40 cellular contexts compared by ENCODE assay signal in genomic region chr4:6294705-6295421, GRCh38.
"Had no signal": no experiment of that assay in that cellular context is flagged by ENCODE, and none has a peak within 500 bp of the region (broad histone marks: within the 10 kb centered on the region; RNA-seq: fewer than 3 reads in every experiment).

No MANE protein-coding gene starts in this region.

- H3K4me3 ChIP-seq: adrenal gland, breast epithelium, cardiac muscle cell, coronary artery, dorsolateral prefrontal cortex, esophagus muscularis mucosa, gastrocnemius medialis, heart left ventricle had no signal

- H3K27me3 ChIP-seq: adrenal gland, breast epithelium, cardiac muscle cell, dorsolateral prefrontal cortex, esophagus muscularis mucosa, foreskin keratinocyte, gastrocnemius medialis, heart left ventricle had no signal

- H3K9me3 Mint-ChIP-seq: activated B cell treated with CpG ODN at 0.5 μM for 24 hours; activated CD8-positive, alpha-beta T cell treated with anti-CD3 and anti-CD28 coated beads for 36 hours; activated naive CD4-positive, alpha-beta T cell treated with anti-CD3 and anti-CD28 coated beads for 36 hours; activated naive CD4-positive, alpha-beta T cell treated with anti-CD3 and anti-CD28 coated beads, Interleukin-2, amount 50 U/mL, for 24 hours; activated naive CD8-positive, alpha-beta T cell treated with anti-CD3 and anti-CD28 coated beads for 36 hours; activated naive CD8-positive, alpha-beta T cell treated with anti-CD3 and anti-CD28 coated beads, Interleukin-2, amount 50 U/mL, for 24 hours; activated T-helper 1 cell treated with anti-CD3 and anti-CD28 coated beads, Interleukin-12 subunit alpha, Interleukin-12 subunit beta, Interleukin-2, Interleukin-4 antibody, amounts not matched to agents 30 ng/mL and 10 ng/mL and 1 ng/mL, durations not matched to agents 14 hours and 24 hours and 36 hours; activated T-helper 2 cell treated with anti-CD3 and anti-CD28 coated beads, Interferon-gamma antibody, Interleukin-2, Interleukin-4, amounts not matched to agents 10 μg/mL and 5 μg/mL and 100 μg/mL, durations not matched to agents 14 hours and 24 hours and 36 hours; brain; dendritic cell treated with granulocyte-macrophage colony-stimulating factor and Interleukin-4, amounts not matched to agents 40 ng/mL and 50 ng/mL, for 4 days; endodermal cell; T-cell; T-helper 2 cell treated with Interferon-gamma antibody and Interleukin-4, amounts not matched to agents 5 μg/mL and 100 μg/mL, for 36 hours had no signal

- H3K36me3 ChIP-seq: cardiac muscle cell had no signal

- H3K27me3 Mint-ChIP-seq: activated B cell treated with CpG ODN at 0.5 μM for 24 hours; activated CD8-positive, alpha-beta T cell treated with anti-CD3 and anti-CD28 coated beads for 36 hours; activated naive CD4-positive, alpha-beta T cell treated with anti-CD3 and anti-CD28 coated beads, Interleukin-2, amount 50 U/mL, for 24 hours; activated naive CD8-positive, alpha-beta T cell treated with anti-CD3 and anti-CD28 coated beads for 36 hours; activated naive CD8-positive, alpha-beta T cell treated with anti-CD3 and anti-CD28 coated beads, Interleukin-2, amount 50 U/mL, for 24 hours; brain; dendritic cell treated with granulocyte-macrophage colony-stimulating factor and Interleukin-4, amounts not matched to agents 40 ng/mL and 50 ng/mL, for 4 days; T-cell had no signal

- H3K4me3 Mint-ChIP-seq: activated B cell treated with CpG ODN at 0.5 μM for 24 hours; activated CD8-positive, alpha-beta T cell treated with anti-CD3 and anti-CD28 coated beads for 36 hours; activated naive CD4-positive, alpha-beta T cell treated with anti-CD3 and anti-CD28 coated beads for 36 hours; activated naive CD4-positive, alpha-beta T cell treated with anti-CD3 and anti-CD28 coated beads, Interleukin-2, amount 50 U/mL, for 24 hours; activated naive CD8-positive, alpha-beta T cell treated with anti-CD3 and anti-CD28 coated beads for 36 hours; activated naive CD8-positive, alpha-beta T cell treated with anti-CD3 and anti-CD28 coated beads, Interleukin-2, amount 50 U/mL, for 24 hours; activated T-helper 1 cell treated with anti-CD3 and anti-CD28 coated beads, Interleukin-12 subunit alpha, Interleukin-12 subunit beta, Interleukin-2, Interleukin-4 antibody, amounts not matched to agents 30 ng/mL and 10 ng/mL and 1 ng/mL, durations not matched to agents 14 hours and 24 hours and 36 hours; brain; dendritic cell treated with granulocyte-macrophage colony-stimulating factor and Interleukin-4, amounts not matched to agents 40 ng/mL and 50 ng/mL, for 4 days; endodermal cell; T-cell; T-helper 2 cell treated with Interferon-gamma antibody and Interleukin-4, amounts not matched to agents 5 μg/mL and 100 μg/mL, for 36 hours had no signal

- H3K4me1 ChIP-seq: adrenal gland, breast epithelium, foreskin keratinocyte, gastrocnemius medialis, heart left ventricle had no signal

- DNase-seq: activated B cell treated with CpG ODN at 0.5 μM for 24 hours; activated CD4-positive, alpha-beta T cell treated with anti-CD3 and anti-CD28 coated beads for 48 hours; activated CD4-positive, alpha-beta T cell treated with anti-CD3 and anti-CD28 coated beads, Interleukin-2, amount 50 U/mL, for 1 hour; activated CD4-positive, alpha-beta T cell treated with anti-CD3 and anti-CD28 coated beads, Interleukin-2, amount 50 U/mL, for 48 hours; activated CD8-positive, alpha-beta memory T cell treated with anti-CD3 and anti-CD28 coated beads for 24 hours; activated CD8-positive, alpha-beta T cell treated with anti-CD3 and anti-CD28 coated beads for 36 hours; activated effector memory CD4-positive, alpha-beta T cell treated with anti-CD3 and anti-CD28 coated beads, Interleukin-2, amount 50 U/mL, for 16 hours; activated naive CD4-positive, alpha-beta T cell treated with anti-CD3 and anti-CD28 coated beads for 36 hours; activated naive CD8-positive, alpha-beta T cell treated with anti-CD3 and anti-CD28 coated beads for 36 hours; activated naive CD8-positive, alpha-beta T cell treated with anti-CD3 and anti-CD28 coated beads, Interleukin-2, amount 50 U/mL, for 24 hours; activated T-cell treated with anti-CD3 and anti-CD28 coated beads, Interleukin-2, amount 50 U/mL, for 1 hour; activated T-cell treated with anti-CD3 and anti-CD28 coated beads, Interleukin-2, amount 50 U/mL, for 48 hours; adrenal gland; amygdala; aorta; central memory CD4-positive, alpha-beta T cell; cerebellar nuclear complex; dorsolateral prefrontal cortex; effector memory CD4-positive, alpha-beta T cell; endodermal cell; erythroblast; foreskin keratinocyte; gastrocnemius medialis; glutamatergic neuron; heart left ventricle; SW 1271; T-cell; T1000; WERI-Rb-1 had no signal

- ATAC-seq: activated CD4-positive, CD25-positive, alpha-beta regulatory T cell treated with anti-CD3 and anti-CD28 coated beads, Interleukin-2, amount 50 U/mL, for 24 hours; activated CD8-positive, alpha-beta T cell treated with anti-CD3 and anti-CD28 coated beads for 36 hours; activated naive CD8-positive, alpha-beta T cell treated with anti-CD3 and anti-CD28 coated beads, Interleukin-2, amount 50 U/mL, for 24 hours; foreskin keratinocyte; gastrocnemius medialis; heart left ventricle; T-cell had no signal

- H3K36me3 Mint-ChIP-seq: activated naive CD4-positive, alpha-beta T cell treated with anti-CD3 and anti-CD28 coated beads, Interleukin-2, amount 50 U/mL, for 24 hours; activated naive CD8-positive, alpha-beta T cell treated with anti-CD3 and anti-CD28 coated beads for 36 hours had no signal

- H3K4me1 Mint-ChIP-seq: activated B cell treated with CpG ODN at 0.5 μM for 24 hours; activated naive CD4-positive, alpha-beta T cell treated with anti-CD3 and anti-CD28 coated beads, Interleukin-2, amount 50 U/mL, for 24 hours; activated naive CD8-positive, alpha-beta T cell treated with anti-CD3 and anti-CD28 coated beads for 36 hours; activated naive CD8-positive, alpha-beta T cell treated with anti-CD3 and anti-CD28 coated beads, Interleukin-2, amount 50 U/mL, for 24 hours; brain; endodermal cell; T-cell had no signal

- H3K9me3 ChIP-seq: adrenal gland, breast epithelium, esophagus muscularis mucosa, gastrocnemius medialis, heart left ventricle had no signal

- H3K27ac ChIP-seq: adrenal gland, breast epithelium, cardiac muscle cell, coronary artery, dorsolateral prefrontal cortex, esophagus muscularis mucosa, foreskin keratinocyte, gastrocnemius medialis, heart left ventricle, WERI-Rb-1 had no signal

- H3K27ac Mint-ChIP-seq: activated B cell treated with CpG ODN at 0.5 μM for 24 hours; activated CD8-positive, alpha-beta T cell treated with anti-CD3 and anti-CD28 coated beads for 36 hours; activated naive CD4-positive, alpha-beta T cell treated with anti-CD3 and anti-CD28 coated beads for 36 hours; activated naive CD4-positive, alpha-beta T cell treated with anti-CD3 and anti-CD28 coated beads, Interleukin-2, amount 50 U/mL, for 24 hours; activated naive CD8-positive, alpha-beta T cell treated with anti-CD3 and anti-CD28 coated beads for 36 hours; activated naive CD8-positive, alpha-beta T cell treated with anti-CD3 and anti-CD28 coated beads, Interleukin-2, amount 50 U/mL, for 24 hours; activated T-helper 1 cell treated with anti-CD3 and anti-CD28 coated beads, Interleukin-12 subunit alpha, Interleukin-12 subunit beta, Interleukin-2, Interleukin-4 antibody, amounts not matched to agents 30 ng/mL and 10 ng/mL and 1 ng/mL, durations not matched to agents 14 hours and 24 hours and 36 hours; activated T-helper 2 cell treated with anti-CD3 and anti-CD28 coated beads, Interferon-gamma antibody, Interleukin-2, Interleukin-4, amounts not matched to agents 10 μg/mL and 5 μg/mL and 100 μg/mL, durations not matched to agents 14 hours and 24 hours and 36 hours; brain; dendritic cell treated with granulocyte-macrophage colony-stimulating factor and Interleukin-4, amounts not matched to agents 40 ng/mL and 50 ng/mL, for 4 days; endodermal cell; T-cell; T-helper 2 cell treated with Interferon-gamma antibody and Interleukin-4, amounts not matched to agents 5 μg/mL and 100 μg/mL, for 36 hours had no signal
